ENCODE assay signal across 8 cellular contexts in genomic region chr15:65530318-65531111, GRCh38. TPM values are rescaled to one million over a fixed set of nuclear protein-coding genes. Genes with fewer than 3 reads are reported as not detected.
DNase-seq lines count a peak whose midpoint lies in the region; ATAC-seq and TF ChIP-seq lines count a peak whose summit lies in the region.

TSS of gene HACD3 (plus strand) at chr15:65530463. CDS start at chr15:65530632, 169 bp downstream.

- no peaks in the 10 kb centered on the region for H3K27me3 ChIP-seq in transverse colon

- CTCF ChIA-PET in GM10248 (lab: Yijun Ruan, JAX), result interaction anchor here (1.1 to 3.8 kb wide), 4 partner anchors 9 to 64 kb away, joined by 3 to 11 read pairs (median 4); partner anchors contain the start of gene DPP8

- H3K27ac ChIP-seq in transverse colon, result peak within 1 kb of the TSS; percentile 78 to 86 (median 82)

- WGBS in transverse colon (ENCODE audit: low coverage in 1 of 2), 2 donors, result 0% methylated on average over 52 of the region's 88 CpGs; no CpG with 5 or more reads in 1 of the 2 donors

- TF ChIP-seq POLR2A in transverse colon (IDR thresholded peaks at IDR 0.05), result peak; percentile 17

- H3K4me3 ChIP-seq in transverse colon, result peak within 1 kb of the TSS; percentile 41 to 81 (median 60)

- peaks cover 40% of the 10 kb centered on the region for H3K4me1 Mint-ChIP-seq in activated naive CD8-positive, alpha-beta T cell treated with anti-CD3 and anti-CD28 coated beads, Interleukin-2, amount 50 U/mL, for 24 hours

- ATAC-seq in HG02588 (IDR thresholded peaks at IDR 0.05; ENCODE audit: unreplicated experiment), result peak; percentile 79
- peak; percentile 97 for ATAC-seq in activated naive CD8-positive, alpha-beta T cell treated with anti-CD3 and anti-CD28 coated beads, Interleukin-2, amount 50 U/mL, for 24 hours

- H3K9me3 ChIP-seq in transverse colon, result no peaks in the 10 kb centered on the region

- H3K36me3 Mint-ChIP-seq in activated naive CD8-positive, alpha-beta T cell treated with anti-CD3 and anti-CD28 coated beads, Interleukin-2, amount 50 U/mL, for 24 hours (ENCODE audit: low read depth), result peaks cover 14% of the 10 kb centered on the region

- TF ChIP-seq CTCF in GM10248 (IDR thresholded peaks at IDR 0.05; ENCODE audit: control extremely low read depth, extremely low read depth, low read depth, missing control alignments) (no peak), transverse colon (IDR thresholded peaks at IDR 0.05) (no peak)

- H3K27me3 Mint-ChIP-seq in activated naive CD8-positive, alpha-beta T cell treated with anti-CD3 and anti-CD28 coated beads, Interleukin-2, amount 50 U/mL, for 24 hours, result no peaks in the 10 kb centered on the region

- POLR2A ChIA-PET in GM10248 (lab: Yijun Ruan, JAX), result interaction anchor here (0.5 to 0.7 kb wide), 3 partner anchors 12 to 226 kb away, joined by 3 to 4 read pairs (median 4); no protein-coding TSS in a partner anchor

- no peaks in the 10 kb centered on the region for H3K9me3 Mint-ChIP-seq in activated naive CD8-positive, alpha-beta T cell treated with anti-CD3 and anti-CD28 coated beads, Interleukin-2, amount 50 U/mL, for 24 hours

- H3K4me3 Mint-ChIP-seq in activated naive CD8-positive, alpha-beta T cell treated with anti-CD3 and anti-CD28 coated beads, Interleukin-2, amount 50 U/mL, for 24 hours, result peak within 1 kb of the TSS; percentile 84

- H3K4me1 ChIP-seq in transverse colon, result peaks cover 16 to 39% (median 32%) of the 10 kb centered on the region in 4 donors

- intact Hi-C loops in cardiac septum (cut with DNase I) (no loop called here), transverse colon (cut with DNase I; ENCODE audit: low total_unique reads) (no loop called here)

- in situ Hi-C loops in transverse colon (cut with MboI; ENCODE audit: low pct_ligation_motif_present in 1 of 4, low pct_unique_long_range_greater_than_20kb in 1 of 4, low sequenced_read_pairs in 3 of 4), result no loop called here

- H3K27ac Mint-ChIP-seq in activated naive CD8-positive, alpha-beta T cell treated with anti-CD3 and anti-CD28 coated beads, Interleukin-2, amount 50 U/mL, for 24 hours, result peak within 1 kb of the TSS; percentile 84

- H3K36me3 ChIP-seq in transverse colon, result no peaks in the 10 kb centered on the region

- DNase-seq in GM10248 (ENCODE audit: extremely low spot score), result peak; percentile 98
- peak; percentile 66 for DNase-seq in NCI-H128 (lab: John Stamatoyannopoulos, UW; ENCODE audit: unreplicated experiment)
- DNase-seq in T follicular helper cell (ENCODE audit: low read depth), result peak; percentile 82
- peak; percentile 94 for DNase-seq in activated naive CD8-positive, alpha-beta T cell treated with anti-CD3 and anti-CD28 coated beads, Interleukin-2, amount 50 U/mL, for 24 hours
- DNase-seq in cardiac septum (ENCODE audit: low spot score), result peak; percentile 89
- peak; percentile 75 for DNase-seq in pons (ENCODE audit: low spot score)
- DNase-seq in transverse colon, result peak; percentile 90

- TF ChIP-seq EP300 in transverse colon (IDR thresholded peaks at IDR 0.05; ENCODE audit: low read depth), result no peak

RNA-seq across cellular contexts. Expression of gene HACD3, which starts in this region (rescaled TPM):
- total RNA-seq in cardiac septum, result 9.6 TPM
- 10 to 100 TPM in 3 of 4 donors, 1 to 10 TPM in 1; 2.6 to 48.0 (median 27.1) TPM for total RNA-seq in transverse colon

Comparison
In these comparisons a context has a peak if more than half of its experiments do, and no peak if none do; other contexts are left out.
1. Peak in every context shown above with its lines: DNase-seq, ATAC-seq, H3K4me3 ChIP-seq and H3K27ac ChIP-seq.